17 cellular contexts compared by ENCODE assay signal in the genomic region with DNA sequence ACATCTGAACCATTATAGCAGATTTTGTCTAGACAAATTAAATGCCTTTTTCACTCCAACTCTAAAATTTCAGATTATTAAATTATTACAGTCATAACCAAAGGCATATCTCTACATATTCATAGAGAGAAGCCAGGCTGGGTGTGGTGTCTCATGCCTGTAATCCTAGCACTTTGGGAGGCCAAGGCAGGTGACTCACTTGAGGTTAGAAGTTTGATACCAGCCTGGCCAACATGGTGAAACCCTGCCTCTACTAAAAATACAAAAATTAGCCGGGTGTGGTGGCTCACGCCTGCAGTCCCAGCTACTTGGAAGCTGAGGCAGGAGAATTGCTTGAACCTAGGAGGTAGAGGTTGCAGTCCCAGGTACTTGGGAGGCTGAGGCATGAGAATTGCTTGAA. TPM values are rescaled to one million over a fixed set of nuclear protein-coding genes. Genes with fewer than 3 reads are reported as not detected.
"Had no signal": no experiment of that assay in that cellular context is flagged by ENCODE, and none has a peak within 500 bp of the region (broad histone marks: within the 10 kb centered on the region; RNA-seq: fewer than 3 reads in every experiment).

No MANE protein-coding gene starts in this region.

RNA-seq across cellular contexts. Expression of a gene that starts 11.1 kb away (rescaled TPM):
- total RNA-seq: activated CD4-positive, alpha-beta T cell treated with anti-CD3 and anti-CD28 coated beads, Interleukin-2, amount 10 ng/mL, durations not matched to agents 24 days and 14 days; cardiac muscle cell; glomerular endothelial cell had no signal
- polyA plus RNA-seq: SK-N-SH had no signal

RNA-seq across cellular contexts. Expression of a gene that starts 30.8 kb away (rescaled TPM):
- total RNA-seq: activated CD4-positive, alpha-beta memory T cell treated with anti-CD3 and anti-CD28 coated beads for 36 hours; activated CD4-positive, alpha-beta T cell treated with anti-CD3 and anti-CD28 coated beads, Interleukin-2, amount 10 ng/mL, durations not matched to agents 24 days and 14 days; activated T-helper 17 cell treated with anti-CD3 and anti-CD28 coated beads, Interleukin-2, amount 50 U/mL, for 72 hours; adrenal gland; body of pancreas; cardiac muscle cell; glomerular endothelial cell; left lobe of liver; osteoblast; right cardiac atrium; skeletal muscle tissue; suprapubic skin had no signal
- polyA plus RNA-seq: cardiac muscle cell, heart right ventricle, right cardiac atrium, SK-N-SH had no signal

RNA-seq across cellular contexts. Expression of a gene that starts 41.7 kb away (rescaled TPM):
- total RNA-seq: activated CD4-positive, alpha-beta memory T cell treated with anti-CD3 and anti-CD28 coated beads for 36 hours; activated CD4-positive, alpha-beta T cell treated with anti-CD3 and anti-CD28 coated beads, Interleukin-2, amount 10 ng/mL, durations not matched to agents 24 days and 14 days; activated T-helper 17 cell treated with anti-CD3 and anti-CD28 coated beads, Interleukin-2, amount 50 U/mL, for 72 hours; adrenal gland; aorta; body of pancreas; cardiac muscle cell; esophagus muscularis mucosa; glomerular endothelial cell; left lobe of liver; right cardiac atrium; skeletal muscle tissue; suprapubic skin; upper lobe of right lung had no signal
- polyA plus RNA-seq: aorta, right cardiac atrium, SK-N-SH had no signal

RNA-seq across cellular contexts. Expression of a gene that starts 57.1 kb away (rescaled TPM):
- total RNA-seq: activated CD4-positive, alpha-beta memory T cell treated with anti-CD3 and anti-CD28 coated beads for 36 hours; activated CD4-positive, alpha-beta T cell treated with anti-CD3 and anti-CD28 coated beads, Interleukin-2, amount 10 ng/mL, durations not matched to agents 24 days and 14 days; activated T-helper 17 cell treated with anti-CD3 and anti-CD28 coated beads, Interleukin-2, amount 50 U/mL, for 72 hours; cardiac muscle cell; glomerular endothelial cell; left lobe of liver; right cardiac atrium had no signal
- polyA plus RNA-seq: adrenal gland, cardiac muscle cell, SK-N-SH had no signal
